12 cellular contexts compared by ENCODE assay signal in the genomic region with DNA sequence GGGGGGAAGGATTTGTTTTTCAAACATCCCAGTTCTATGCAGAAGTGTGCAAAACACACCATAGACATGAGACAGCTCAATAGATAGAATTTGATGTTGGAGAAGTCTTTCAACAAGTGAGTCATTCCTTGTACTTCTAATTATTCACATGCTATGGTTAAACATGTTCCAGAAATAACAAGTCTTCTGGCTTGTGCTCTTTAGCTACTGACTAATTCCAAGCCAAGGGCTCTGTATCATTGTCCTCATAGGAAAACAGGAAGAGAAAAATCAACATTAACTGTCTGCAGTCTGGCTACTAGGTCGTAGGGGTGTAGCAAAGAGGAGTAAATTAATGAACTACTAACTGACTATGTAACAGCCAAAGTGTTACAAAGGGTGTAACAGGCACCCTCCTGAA. TPM values are rescaled to one million over a fixed set of nuclear protein-coding genes. Genes with fewer than 3 reads are reported as not detected.
A peak's percentile ranks its signal among the peaks of the same experiment; 100 is the strongest.
DNase-seq lines count a peak whose midpoint lies in the region; ATAC-seq and TF ChIP-seq lines count a peak whose summit lies in the region.
"Had no signal": no experiment of that assay in that cellular context is flagged by ENCODE, and none has a peak within 500 bp of the region (broad histone marks: within the 10 kb centered on the region; RNA-seq: fewer than 3 reads in every experiment).

No MANE protein-coding gene starts in this region.

- H3K9me3 ChIP-seq in heart right ventricle: no peaks in the 10 kb centered on the region
- H3K9me3 ChIP-seq: sigmoid colon had no signal

- H3K4me3 ChIP-seq in heart right ventricle: no peak overlapping the region
- H3K4me3 ChIP-seq: sigmoid colon had no signal

- ATAC-seq in heart right ventricle (peak in 6 of 8 donors; percentile 49 to 80 (median 66)), GM19351 (IDR thresholded peaks at IDR 0.05; ENCODE audit: unreplicated experiment) (no peak)
- ATAC-seq: activated CD8-positive, alpha-beta T cell treated with anti-CD3 and anti-CD28 coated beads for 36 hours had no signal

- H3K4me3 Mint-ChIP-seq in HFFc6: peak overlapping the region; percentile 45
- peak overlapping the region in 1 of 5 experiments; percentile 2 for H3K4me3 Mint-ChIP-seq in brain
- H3K4me3 Mint-ChIP-seq: activated CD8-positive, alpha-beta T cell treated with anti-CD3 and anti-CD28 coated beads for 36 hours; immature natural killer cell had no signal

- H3K27me3 ChIP-seq in heart right ventricle: no peaks in the 10 kb centered on the region
- H3K27me3 ChIP-seq: sigmoid colon had no signal

- H3K27ac ChIP-seq in heart right ventricle (peak overlapping the region in 1 of 10 donors; percentile 5), temporal lobe (ENCODE audit: low read depth, low read length) (peak overlapping the region; percentile 34)

- TF ChIP-seq CTCF in HFFc6 (IDR thresholded peaks at IDR 0.05) (no peak), brain (conservative IDR thresholded peaks at IDR 0.05) (no peak), heart right ventricle (IDR thresholded peaks at IDR 0.05) (no peak)

- DNase-seq in HFFc6 (peak; percentile 91), heart right ventricle (no peak), NCI-H446 (lab: John Stamatoyannopoulos, UW) (no peak), NCI-H510A (lab: John Stamatoyannopoulos, UW) (no peak), NCI-H2107 treated with DMSO at 0.1 percent for 48 hours (lab: John Stamatoyannopoulos, UW; ENCODE audit: unreplicated experiment) (no peak)
- DNase-seq: activated CD8-positive, alpha-beta T cell treated with anti-CD3 and anti-CD28 coated beads for 36 hours; immature natural killer cell; NCI-H2227 treated with DMSO at 0.1 percent for 48 hours; sigmoid colon had no signal

- intact Hi-C loops in heart right ventricle (cut with DNase I): no loop called here

- no peaks in the 10 kb centered on the region for H3K27me3 Mint-ChIP-seq in HFFc6 (ENCODE audit: insufficient read depth)
- no peaks in the 10 kb centered on the region for H3K27me3 Mint-ChIP-seq in brain

- H3K36me3 Mint-ChIP-seq in HFFc6 (ENCODE audit: low read depth): peaks cover 37% of the 10 kb centered on the region
- H3K36me3 Mint-ChIP-seq in brain: peaks cover 18% of the 10 kb centered on the region

- peaks cover 5 to 47% (median 27%) of the 10 kb centered on the region in 9 donors for H3K4me1 ChIP-seq in heart right ventricle

- H3K27ac Mint-ChIP-seq in HFFc6: peak overlapping the region; percentile 72
- peak overlapping the region in 3 of 5 experiments; percentile 6 to 64 (median 55) for H3K27ac Mint-ChIP-seq in brain
- H3K27ac Mint-ChIP-seq: activated CD8-positive, alpha-beta T cell treated with anti-CD3 and anti-CD28 coated beads for 36 hours; immature natural killer cell had no signal

- H3K36me3 ChIP-seq in heart right ventricle: peaks cover 0 to 10% (median 0%) of the 10 kb centered on the region in 9 donors
- H3K36me3 ChIP-seq: sigmoid colon had no signal

- H3K4me1 Mint-ChIP-seq in HFFc6 (ENCODE audit: low read depth): peaks cover 32% of the 10 kb centered on the region
- peaks cover 23% of the 10 kb centered on the region for H3K4me1 Mint-ChIP-seq in brain

- H3K9me3 Mint-ChIP-seq in HFFc6: no peaks in the 10 kb centered on the region
- peaks cover 2 to 5% (median 5%) of the 10 kb centered on the region in 5 experiments for H3K9me3 Mint-ChIP-seq in brain
- H3K9me3 Mint-ChIP-seq: activated CD8-positive, alpha-beta T cell treated with anti-CD3 and anti-CD28 coated beads for 36 hours; immature natural killer cell had no signal

- WGBS in heart right ventricle, 2 donors: 30 to 48% methylated on average over 1 of the region's 1 CpG

RNA-seq across cellular contexts. Expression of a gene that starts 25.8 kb away (rescaled TPM):
- total RNA-seq in HFFc6 (2021; fragmentation: NEBNext Ultra II Directional; extraction: Animal tissue kit (Norgen Biotek cat#: 25700)): not detected
- not detected for polyA plus RNA-seq in brain (ENCODE audit: insufficient read depth, low read depth, low replicate concordance)
- total RNA-seq in heart right ventricle: not detected
- polyA plus RNA-seq in heart right ventricle: not detected
- total RNA-seq in temporal lobe: not detected
- total RNA-seq: activated CD8-positive, alpha-beta T cell treated with anti-CD3 and anti-CD28 coated beads for 36 hours; sigmoid colon had no signal
- polyA plus RNA-seq: immature natural killer cell, sigmoid colon had no signal
